In genomic region chr1:235018161-235018560, GRCh38 we compare ENCODE assay signal across 10 cellular contexts.
A peak's percentile ranks its signal among the peaks of the same experiment; 100 is the strongest.
DNase-seq lines count a peak whose midpoint lies in the region; ATAC-seq and TF ChIP-seq lines count a peak whose summit lies in the region.
"Had no signal": no experiment of that assay in that cellular context is flagged by ENCODE, and none has a peak within 500 bp of the region (broad histone marks: within the 10 kb centered on the region; RNA-seq: fewer than 3 reads in every experiment).

No MANE protein-coding gene starts in this region.

- DNase-seq in GM04504 (ENCODE audit: low read depth) (peak; percentile 95), RPMI7951 (ENCODE audit: low read depth) (peak; percentile 99), epithelial cell of esophagus (ENCODE audit: low read depth) (peak; percentile 99), renal cortical epithelial cell (ENCODE audit: low read depth) (peak; percentile 89), iPS-NIHi7 (ENCODE audit: extremely low spot score) (no peak), MV-4-11 (lab: John Stamatoyannopoulos, UW) (no peak)
- DNase-seq in effector CD4-positive, alpha-beta T cell: no peak
- DNase-seq: NCI-H1417; stimulated activated CD4-positive, alpha-beta T cell treated with anti-CD3 and anti-CD28 coated beads, Interleukin-4, amount 100 ng/mL, for 24 hours had no signal

- TF ChIP-seq CTCF in epithelial cell of esophagus (IDR thresholded peaks at IDR 0.05; ENCODE audit: insufficient read depth, low read depth, low read length, missing control alignments): no peak

- no peak overlapping the region for H3K4me3 ChIP-seq in epithelial cell of esophagus (ENCODE audit: low read length)

- no peak for ATAC-seq in GM21390 (IDR thresholded peaks at IDR 0.05; ENCODE audit: unreplicated experiment)

Comparison
In these comparisons a context has a peak if more than half of its experiments do, and no peak if none do; other contexts are left out.
1. DNase-seq: peak in GM04504 (single experiment), RPMI7951 (single experiment), epithelial cell of esophagus (single experiment) and renal cortical epithelial cell (single experiment); none in iPS-NIHi7 (single experiment), effector CD4-positive, alpha-beta T cell (single experiment) and MV-4-11 (single experiment).